23 cellular contexts compared by ENCODE assay signal in the genomic region with DNA sequence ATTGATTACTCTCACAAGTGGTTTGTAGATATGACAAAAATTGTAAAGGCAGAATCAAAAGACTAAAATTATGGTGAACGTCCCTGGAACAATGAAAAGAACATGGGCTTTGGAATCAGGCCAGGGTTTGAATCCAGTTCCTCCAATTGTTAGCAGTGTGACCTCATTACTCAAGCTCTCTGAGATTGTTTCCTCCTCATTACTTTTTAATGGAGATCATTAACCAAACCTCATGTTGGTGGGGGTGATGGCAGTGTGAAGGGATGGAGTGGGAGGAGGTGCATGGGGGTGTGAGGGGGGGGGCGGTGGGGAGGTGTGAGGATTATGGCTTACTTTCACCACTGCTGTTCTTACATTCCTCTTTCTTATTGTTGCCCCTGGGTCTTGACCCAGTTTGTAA. TPM values are rescaled to one million over a fixed set of nuclear protein-coding genes. Genes with fewer than 3 reads are reported as not detected.
A peak's percentile ranks its signal among the peaks of the same experiment; 100 is the strongest.
DNase-seq lines count a peak whose midpoint lies in the region; ATAC-seq and TF ChIP-seq lines count a peak whose summit lies in the region.
"Had no signal": no experiment of that assay in that cellular context is flagged by ENCODE, and none has a peak within 500 bp of the region (broad histone marks: within the 10 kb centered on the region; RNA-seq: fewer than 3 reads in every experiment).

No MANE protein-coding gene starts in this region.

- ATAC-seq in body of pancreas (peak; percentile 80), HG03039 (IDR thresholded peaks at IDR 0.05; ENCODE audit: unreplicated experiment) (no peak), GM21786 (IDR thresholded peaks at IDR 0.05; ENCODE audit: unreplicated experiment) (no peak)
- ATAC-seq: right cardiac atrium; stimulated activated memory B cell treated with anti-CD40 and anti-IgM and Interleukin-4, amounts not matched to agents 10 μg/mL and 1 μg/mL and 100 μg/mL, for 72 hours; T-cell had no signal

- H3K4me3 ChIP-seq in body of pancreas, result no peak overlapping the region
- H3K4me3 ChIP-seq in esophagus muscularis mucosa, result no peak overlapping the region
- H3K4me3 ChIP-seq: cardiac muscle cell, dorsolateral prefrontal cortex, GM23248, thoracic aorta had no signal

- H3K9me3 ChIP-seq in body of pancreas (no peaks in the 10 kb centered on the region), esophagus muscularis mucosa (no peaks in the 10 kb centered on the region)
- H3K9me3 ChIP-seq: thoracic aorta had no signal

- intact Hi-C loops in body of pancreas (cut with DNase I) (no loop called here), esophagus muscularis mucosa (cut with DNase I) (no loop called here)

- H3K27ac ChIP-seq in body of pancreas, result no peak overlapping the region
- no peak overlapping the region for H3K27ac ChIP-seq in esophagus muscularis mucosa (replicated peaks in 1 of 4)
- H3K27ac ChIP-seq: cardiac muscle cell, dorsolateral prefrontal cortex, GM23248, thoracic aorta had no signal

- WGBS in body of pancreas, 2 donors, result 32 to 35% methylated on average over 2 of the region's 2 CpGs
- WGBS in esophagus muscularis mucosa, result 29% methylated on average over 2 of the region's 2 CpGs

- DNase-seq in ACHN (peak; percentile 76), HK-2 (ENCODE audit: unreplicated experiment) (peak; percentile 61), body of pancreas (peak in 2 of 4 donors; percentile 26 to 33), kidney tubule cell (ENCODE audit: low spot score) (peak; percentile 96), esophagus muscularis mucosa (ENCODE audit: extremely low spot score) (no peak), midbrain (lab: John Stamatoyannopoulos, UW) (no peak)
- DNase-seq: activated CD4-positive, alpha-beta T cell treated with anti-CD3 and anti-CD28 coated beads, Interleukin-2, amount 10 ng/mL, durations not matched to agents 7 days and 5 days; activated effector memory CD4-positive, alpha-beta T cell treated with Interleukin-2 at 50 U/mL for 16 hours; CD4-positive, alpha-beta memory T cell; dorsolateral prefrontal cortex; GM23248; NCI-H1436 treated with DMSO at 0.1 percent for 48 hours; NCI-H510A treated with DMSO at 0.1 percent for 48 hours; nucleus accumbens; right cardiac atrium; SHP77; T-cell had no signal

- TF ChIP-seq POLR2A in body of pancreas (IDR thresholded peaks at IDR 0.05) (no peak), esophagus muscularis mucosa (IDR thresholded peaks at IDR 0.05; ENCODE audit: low read depth) (no peak)

- H3K36me3 ChIP-seq in body of pancreas (replicated peaks in 1 of 2; ENCODE audit: insufficient read depth in 1 of 2, low read depth in 2 of 2) (no peaks in the 10 kb centered on the region), esophagus muscularis mucosa (no peaks in the 10 kb centered on the region)
- H3K36me3 ChIP-seq: cardiac muscle cell, thoracic aorta had no signal

- TF ChIP-seq EP300 in esophagus muscularis mucosa (IDR thresholded peaks at IDR 0.05), result no peak

- peaks cover 4% of the 10 kb centered on the region for H3K4me1 ChIP-seq in body of pancreas
- H3K4me1 ChIP-seq in esophagus muscularis mucosa, result no peaks in the 10 kb centered on the region

- H3K27me3 ChIP-seq in body of pancreas (no peaks in the 10 kb centered on the region), esophagus muscularis mucosa (peaks cover 0 to 37% (median under 1%) of the 10 kb centered on the region in 4 donors)

- in situ Hi-C loops in ACHN (cut with HindIII; ENCODE audit: low pct_ligation_motif_present, low pct_unique_long_range_greater_than_20kb, low sequenced_read_pairs), result no loop called here

- TF ChIP-seq CTCF in body of pancreas (IDR thresholded peaks at IDR 0.05), result no peak
- no peak for TF ChIP-seq CTCF in esophagus muscularis mucosa (IDR thresholded peaks at IDR 0.05)

RNA-seq across cellular contexts. Expression of a gene that starts 44.1 kb away (rescaled TPM):
- not detected for total RNA-seq in body of pancreas
- total RNA-seq in esophagus muscularis mucosa, result not detected
- total RNA-seq: cardiac muscle cell; CD4-positive, alpha-beta memory T cell; dorsolateral prefrontal cortex; GM23248; liver; right cardiac atrium had no signal

Comparison
In these comparisons a context has a peak if more than half of its experiments do, and no peak if none do; other contexts are left out.
1. DNase-seq: peak in ACHN (single experiment), HK-2 (single experiment) and kidney tubule cell (single experiment); none in esophagus muscularis mucosa (single experiment) and midbrain (single experiment).